In the genomic region with DNA sequence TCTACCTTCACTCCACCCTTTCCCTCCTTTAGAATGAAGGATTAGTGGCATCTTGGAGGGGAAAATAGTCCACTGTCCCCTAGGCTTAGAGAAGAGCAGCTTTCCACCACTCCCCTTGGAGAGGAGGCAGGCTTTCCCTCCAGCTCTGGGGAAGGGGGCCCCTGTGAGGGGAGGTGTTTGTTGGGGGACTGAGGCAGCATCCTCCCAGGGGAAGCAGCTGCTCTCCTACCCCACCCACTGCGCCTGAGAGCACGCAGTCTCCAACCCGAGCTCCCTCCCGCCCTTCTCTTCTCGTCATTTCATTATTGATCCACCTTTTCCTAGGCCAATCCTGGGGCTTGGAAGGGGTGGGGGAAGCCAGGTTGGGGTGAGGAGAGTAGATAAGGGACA, we compare ENCODE assay signal across 1 cellular context.
A peak's percentile ranks its signal among the peaks of the same experiment; 100 is the strongest.
TF ChIP-seq lines count a peak whose summit lies in the region.

No MANE protein-coding gene starts in this region.

TF ChIP-seq in HepG2, 621 proteins besides CTCF, POLR2A, EP300 and RAD21 (continued from another document):
- TF ChIP-seq FOXA1 (IDR thresholded peaks at IDR 0.05) (no peak), FOXA1 (CRISPR knock-in tag; IDR thresholded peaks at IDR 0.05) (no peak), RFXANK (CRISPR knock-in tag; IDR thresholded peaks at IDR 0.05) (no peak), ZNF543 (CRISPR knock-in tag; IDR thresholded peaks at IDR 0.05) (no peak), SOX6 (IDR thresholded peaks at IDR 0.05) (no peak), SOX6 (CRISPR knock-in tag; IDR thresholded peaks at IDR 0.05) (0 out of 2 replicates have a peak, but pooled peaks have one; percentile 19), NFRKB (IDR thresholded peaks at IDR 0.05) (no peak), POGZ (CRISPR knock-in tag; IDR thresholded peaks at IDR 0.05) (no peak), TSC22D2 (CRISPR knock-in tag; IDR thresholded peaks at IDR 0.05; ENCODE audit: borderline replicate concordance) (no peak), ZKSCAN8 (CRISPR knock-in tag; IDR thresholded peaks at IDR 0.05; ENCODE audit: borderline replicate concordance) (no peak), ZNF563 (CRISPR knock-in tag; IDR thresholded peaks at IDR 0.05) (peak; percentile 38; the same call in 1 of the 2 replicates), AKAP8 (CRISPR knock-in tag; IDR thresholded peaks at IDR 0.05) (no peak), ZNF674 (CRISPR knock-in tag; IDR thresholded peaks at IDR 0.05; ENCODE audit: low read depth) (no peak), MED1 (CRISPR knock-in tag; IDR thresholded peaks at IDR 0.05) (0 out of 2 replicates have a peak, but pooled peaks have one; percentile 15), NFYC (CRISPR knock-in tag; IDR thresholded peaks at IDR 0.05) (peak; percentile 40), PAX8 (CRISPR knock-in tag; IDR thresholded peaks at IDR 0.05; ENCODE audit: borderline replicate concordance) (no peak), ZNF776 (CRISPR knock-in tag; IDR thresholded peaks at IDR 0.05) (no peak), HNRNPH1 (optimal IDR thresholded peaks at IDR 0.05; ENCODE audit: low read depth, low read length) (no peak), ZMAT3 (CRISPR knock-in tag; conservative IDR thresholded peaks at IDR 0.05) (no peak), ZNF670 (CRISPR knock-in tag; IDR thresholded peaks at IDR 0.05; ENCODE audit: borderline replicate concordance) (no peak), ZNF629 (CRISPR knock-in tag; conservative IDR thresholded peaks at IDR 0.05) (no peak), NFKB2 (CRISPR knock-in tag; IDR thresholded peaks at IDR 0.05; ENCODE audit: borderline replicate concordance) (no peak), NFYB (CRISPR knock-in tag; IDR thresholded peaks at IDR 0.05) (peak; percentile 52; the same call in 1 of the 2 replicates), FOXA3 (CRISPR knock-in tag; IDR thresholded peaks at IDR 0.05) (0 out of 2 replicates have a peak, but pooled peaks have one; percentile 13), HDAC2 (CRISPR knock-in tag; IDR thresholded peaks at IDR 0.05) (no peak), SAFB2 (CRISPR knock-in tag; IDR thresholded peaks at IDR 0.05; ENCODE audit: borderline replicate concordance, low read depth) (no peak), MAFK (conservative IDR thresholded peaks at IDR 0.05 in 1 of 2, IDR thresholded peaks at IDR 0.05 in 1 of 2; ENCODE audit: low read length in 2 of 2) (no peak), ZFP36L1 (CRISPR knock-in tag; IDR thresholded peaks at IDR 0.05) (no peak), EHMT2 (IDR thresholded peaks at IDR 0.05; ENCODE audit: borderline replicate concordance, low read depth, low read length) (no peak), KMT2A (CRISPR knock-in tag; IDR thresholded peaks at IDR 0.05) (0 out of 2 replicates have a peak, but pooled peaks have one; percentile 16), KLF12 (CRISPR knock-in tag; IDR thresholded peaks at IDR 0.05; ENCODE audit: borderline replicate concordance) (no peak), MIER2 (CRISPR knock-in tag; IDR thresholded peaks at IDR 0.05) (no peak), PAWR (CRISPR knock-in tag; IDR thresholded peaks at IDR 0.05; ENCODE audit: borderline replicate concordance) (no peak), KDM3A (CRISPR knock-in tag; IDR thresholded peaks at IDR 0.05; ENCODE audit: low read depth) (no peak), RORA (CRISPR knock-in tag; IDR thresholded peaks at IDR 0.05) (no peak), HOXA3 (CRISPR knock-in tag; IDR thresholded peaks at IDR 0.05) (peak; percentile 19; the same call in 1 of the 2 replicates)
- TF ChIP-seq, protein P1, sequence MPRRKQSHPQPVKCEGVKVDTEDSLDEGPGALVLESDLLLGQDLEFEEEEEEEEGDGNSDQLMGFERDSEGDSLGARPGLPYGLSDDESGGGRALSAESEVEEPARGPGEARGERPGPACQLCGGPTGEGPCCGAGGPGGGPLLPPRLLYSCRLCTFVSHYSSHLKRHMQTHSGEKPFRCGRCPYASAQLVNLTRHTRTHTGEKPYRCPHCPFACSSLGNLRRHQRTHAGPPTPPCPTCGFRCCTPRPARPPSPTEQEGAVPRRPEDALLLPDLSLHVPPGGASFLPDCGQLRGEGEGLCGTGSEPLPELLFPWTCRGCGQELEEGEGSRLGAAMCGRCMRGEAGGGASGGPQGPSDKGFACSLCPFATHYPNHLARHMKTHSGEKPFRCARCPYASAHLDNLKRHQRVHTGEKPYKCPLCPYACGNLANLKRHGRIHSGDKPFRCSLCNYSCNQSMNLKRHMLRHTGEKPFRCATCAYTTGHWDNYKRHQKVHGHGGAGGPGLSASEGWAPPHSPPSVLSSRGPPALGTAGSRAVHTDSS (CRISPR knock-in tag; conservative IDR thresholded peaks at IDR 0.05): no peak
- TF ChIP-seq, protein P2, sequence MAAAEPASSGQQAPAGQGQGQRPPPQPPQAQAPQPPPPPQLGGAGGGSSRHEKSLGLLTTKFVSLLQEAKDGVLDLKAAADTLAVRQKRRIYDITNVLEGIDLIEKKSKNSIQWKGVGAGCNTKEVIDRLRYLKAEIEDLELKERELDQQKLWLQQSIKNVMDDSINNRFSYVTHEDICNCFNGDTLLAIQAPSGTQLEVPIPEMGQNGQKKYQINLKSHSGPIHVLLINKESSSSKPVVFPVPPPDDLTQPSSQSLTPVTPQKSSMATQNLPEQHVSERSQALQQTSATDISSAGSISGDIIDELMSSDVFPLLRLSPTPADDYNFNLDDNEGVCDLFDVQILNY (CRISPR knock-in tag; conservative IDR thresholded peaks at IDR 0.05): no peak
- TF ChIP-seq, protein P3, sequence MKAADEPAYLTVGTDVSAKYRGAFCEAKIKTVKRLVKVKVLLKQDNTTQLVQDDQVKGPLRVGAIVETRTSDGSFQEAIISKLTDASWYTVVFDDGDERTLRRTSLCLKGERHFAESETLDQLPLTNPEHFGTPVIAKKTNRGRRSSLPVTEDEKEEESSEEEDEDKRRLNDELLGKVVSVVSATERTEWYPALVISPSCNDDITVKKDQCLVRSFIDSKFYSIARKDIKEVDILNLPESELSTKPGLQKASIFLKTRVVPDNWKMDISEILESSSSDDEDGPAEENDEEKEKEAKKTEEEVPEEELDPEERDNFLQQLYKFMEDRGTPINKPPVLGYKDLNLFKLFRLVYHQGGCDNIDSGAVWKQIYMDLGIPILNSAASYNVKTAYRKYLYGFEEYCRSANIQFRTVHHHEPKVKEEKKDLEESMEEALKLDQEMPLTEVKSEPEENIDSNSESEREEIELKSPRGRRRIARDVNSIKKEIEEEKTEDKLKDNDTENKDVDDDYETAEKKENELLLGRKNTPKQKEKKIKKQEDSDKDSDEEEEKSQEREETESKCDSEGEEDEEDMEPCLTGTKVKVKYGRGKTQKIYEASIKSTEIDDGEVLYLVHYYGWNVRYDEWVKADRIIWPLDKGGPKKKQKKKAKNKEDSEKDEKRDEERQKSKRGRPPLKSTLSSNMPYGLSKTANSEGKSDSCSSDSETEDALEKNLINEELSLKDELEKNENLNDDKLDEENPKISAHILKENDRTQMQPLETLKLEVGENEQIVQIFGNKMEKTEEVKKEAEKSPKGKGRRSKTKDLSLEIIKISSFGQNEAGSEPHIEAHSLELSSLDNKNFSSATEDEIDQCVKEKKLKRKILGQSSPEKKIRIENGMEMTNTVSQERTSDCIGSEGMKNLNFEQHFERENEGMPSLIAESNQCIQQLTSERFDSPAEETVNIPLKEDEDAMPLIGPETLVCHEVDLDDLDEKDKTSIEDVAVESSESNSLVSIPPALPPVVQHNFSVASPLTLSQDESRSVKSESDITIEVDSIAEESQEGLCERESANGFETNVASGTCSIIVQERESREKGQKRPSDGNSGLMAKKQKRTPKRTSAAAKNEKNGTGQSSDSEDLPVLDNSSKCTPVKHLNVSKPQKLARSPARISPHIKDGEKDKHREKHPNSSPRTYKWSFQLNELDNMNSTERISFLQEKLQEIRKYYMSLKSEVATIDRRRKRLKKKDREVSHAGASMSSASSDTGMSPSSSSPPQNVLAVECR (CRISPR knock-in tag; IDR thresholded peaks at IDR 0.05; ENCODE audit: borderline replicate concordance): peak; percentile 44; the same call in 1 of the 2 replicates
- TF ChIP-seq, protein P4, sequence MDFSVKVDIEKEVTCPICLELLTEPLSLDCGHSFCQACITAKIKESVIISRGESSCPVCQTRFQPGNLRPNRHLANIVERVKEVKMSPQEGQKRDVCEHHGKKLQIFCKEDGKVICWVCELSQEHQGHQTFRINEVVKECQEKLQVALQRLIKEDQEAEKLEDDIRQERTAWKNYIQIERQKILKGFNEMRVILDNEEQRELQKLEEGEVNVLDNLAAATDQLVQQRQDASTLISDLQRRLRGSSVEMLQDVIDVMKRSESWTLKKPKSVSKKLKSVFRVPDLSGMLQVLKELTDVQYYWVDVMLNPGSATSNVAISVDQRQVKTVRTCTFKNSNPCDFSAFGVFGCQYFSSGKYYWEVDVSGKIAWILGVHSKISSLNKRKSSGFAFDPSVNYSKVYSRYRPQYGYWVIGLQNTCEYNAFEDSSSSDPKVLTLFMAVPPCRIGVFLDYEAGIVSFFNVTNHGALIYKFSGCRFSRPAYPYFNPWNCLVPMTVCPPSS (IDR thresholded peaks at IDR 0.05): no peak
- TF ChIP-seq, protein P5, sequence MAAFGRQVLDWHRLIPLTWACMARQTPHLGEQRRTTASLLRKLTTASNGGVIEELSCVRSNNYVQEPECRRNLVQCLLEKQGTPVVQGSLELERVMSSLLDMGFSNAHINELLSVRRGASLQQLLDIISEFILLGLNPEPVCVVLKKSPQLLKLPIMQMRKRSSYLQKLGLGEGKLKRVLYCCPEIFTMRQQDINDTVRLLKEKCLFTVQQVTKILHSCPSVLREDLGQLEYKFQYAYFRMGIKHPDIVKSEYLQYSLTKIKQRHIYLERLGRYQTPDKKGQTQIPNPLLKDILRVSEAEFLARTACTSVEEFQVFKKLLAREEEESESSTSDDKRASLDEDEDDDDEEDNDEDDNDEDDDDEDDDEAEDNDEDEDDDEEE (CRISPR knock-in tag; IDR thresholded peaks at IDR 0.05): 0 out of 2 replicates have a peak, but pooled peaks have one; percentile 49
- TF ChIP-seq, protein P6, sequence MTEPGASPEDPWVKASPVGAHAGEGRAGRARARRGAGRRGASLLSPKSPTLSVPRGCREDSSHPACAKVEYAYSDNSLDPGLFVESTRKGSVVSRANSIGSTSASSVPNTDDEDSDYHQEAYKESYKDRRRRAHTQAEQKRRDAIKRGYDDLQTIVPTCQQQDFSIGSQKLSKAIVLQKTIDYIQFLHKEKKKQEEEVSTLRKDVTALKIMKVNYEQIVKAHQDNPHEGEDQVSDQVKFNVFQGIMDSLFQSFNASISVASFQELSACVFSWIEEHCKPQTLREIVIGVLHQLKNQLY (CRISPR knock-in tag; IDR thresholded peaks at IDR 0.05): no peak
- TF ChIP-seq, protein P7, sequence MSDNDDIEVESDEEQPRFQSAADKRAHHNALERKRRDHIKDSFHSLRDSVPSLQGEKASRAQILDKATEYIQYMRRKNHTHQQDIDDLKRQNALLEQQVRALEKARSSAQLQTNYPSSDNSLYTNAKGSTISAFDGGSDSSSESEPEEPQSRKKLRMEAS (IDR thresholded peaks at IDR 0.05): 0 out of 2 replicates have a peak, but pooled peaks have one; percentile 15
- TF ChIP-seq, protein P8, sequence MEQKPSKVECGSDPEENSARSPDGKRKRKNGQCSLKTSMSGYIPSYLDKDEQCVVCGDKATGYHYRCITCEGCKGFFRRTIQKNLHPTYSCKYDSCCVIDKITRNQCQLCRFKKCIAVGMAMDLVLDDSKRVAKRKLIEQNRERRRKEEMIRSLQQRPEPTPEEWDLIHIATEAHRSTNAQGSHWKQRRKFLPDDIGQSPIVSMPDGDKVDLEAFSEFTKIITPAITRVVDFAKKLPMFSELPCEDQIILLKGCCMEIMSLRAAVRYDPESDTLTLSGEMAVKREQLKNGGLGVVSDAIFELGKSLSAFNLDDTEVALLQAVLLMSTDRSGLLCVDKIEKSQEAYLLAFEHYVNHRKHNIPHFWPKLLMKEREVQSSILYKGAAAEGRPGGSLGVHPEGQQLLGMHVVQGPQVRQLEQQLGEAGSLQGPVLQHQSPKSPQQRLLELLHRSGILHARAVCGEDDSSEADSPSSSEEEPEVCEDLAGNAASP (CRISPR knock-in tag; IDR thresholded peaks at IDR 0.05; ENCODE audit: borderline replicate concordance): no peak
- TF ChIP-seq, protein P9, sequence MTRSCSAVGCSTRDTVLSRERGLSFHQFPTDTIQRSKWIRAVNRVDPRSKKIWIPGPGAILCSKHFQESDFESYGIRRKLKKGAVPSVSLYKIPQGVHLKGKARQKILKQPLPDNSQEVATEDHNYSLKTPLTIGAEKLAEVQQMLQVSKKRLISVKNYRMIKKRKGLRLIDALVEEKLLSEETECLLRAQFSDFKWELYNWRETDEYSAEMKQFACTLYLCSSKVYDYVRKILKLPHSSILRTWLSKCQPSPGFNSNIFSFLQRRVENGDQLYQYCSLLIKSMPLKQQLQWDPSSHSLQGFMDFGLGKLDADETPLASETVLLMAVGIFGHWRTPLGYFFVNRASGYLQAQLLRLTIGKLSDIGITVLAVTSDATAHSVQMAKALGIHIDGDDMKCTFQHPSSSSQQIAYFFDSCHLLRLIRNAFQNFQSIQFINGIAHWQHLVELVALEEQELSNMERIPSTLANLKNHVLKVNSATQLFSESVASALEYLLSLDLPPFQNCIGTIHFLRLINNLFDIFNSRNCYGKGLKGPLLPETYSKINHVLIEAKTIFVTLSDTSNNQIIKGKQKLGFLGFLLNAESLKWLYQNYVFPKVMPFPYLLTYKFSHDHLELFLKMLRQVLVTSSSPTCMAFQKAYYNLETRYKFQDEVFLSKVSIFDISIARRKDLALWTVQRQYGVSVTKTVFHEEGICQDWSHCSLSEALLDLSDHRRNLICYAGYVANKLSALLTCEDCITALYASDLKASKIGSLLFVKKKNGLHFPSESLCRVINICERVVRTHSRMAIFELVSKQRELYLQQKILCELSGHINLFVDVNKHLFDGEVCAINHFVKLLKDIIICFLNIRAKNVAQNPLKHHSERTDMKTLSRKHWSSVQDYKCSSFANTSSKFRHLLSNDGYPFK (CRISPR knock-in tag; IDR thresholded peaks at IDR 0.05; ENCODE audit: borderline replicate concordance): no peak
- TF ChIP-seq, protein P10, sequence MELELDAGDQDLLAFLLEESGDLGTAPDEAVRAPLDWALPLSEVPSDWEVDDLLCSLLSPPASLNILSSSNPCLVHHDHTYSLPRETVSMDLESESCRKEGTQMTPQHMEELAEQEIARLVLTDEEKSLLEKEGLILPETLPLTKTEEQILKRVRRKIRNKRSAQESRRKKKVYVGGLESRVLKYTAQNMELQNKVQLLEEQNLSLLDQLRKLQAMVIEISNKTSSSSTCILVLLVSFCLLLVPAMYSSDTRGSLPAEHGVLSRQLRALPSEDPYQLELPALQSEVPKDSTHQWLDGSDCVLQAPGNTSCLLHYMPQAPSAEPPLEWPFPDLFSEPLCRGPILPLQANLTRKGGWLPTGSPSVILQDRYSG (CRISPR knock-in tag; IDR thresholded peaks at IDR 0.05): no peak
